ENCODE assay signal across 8 cellular contexts in the genomic region with DNA sequence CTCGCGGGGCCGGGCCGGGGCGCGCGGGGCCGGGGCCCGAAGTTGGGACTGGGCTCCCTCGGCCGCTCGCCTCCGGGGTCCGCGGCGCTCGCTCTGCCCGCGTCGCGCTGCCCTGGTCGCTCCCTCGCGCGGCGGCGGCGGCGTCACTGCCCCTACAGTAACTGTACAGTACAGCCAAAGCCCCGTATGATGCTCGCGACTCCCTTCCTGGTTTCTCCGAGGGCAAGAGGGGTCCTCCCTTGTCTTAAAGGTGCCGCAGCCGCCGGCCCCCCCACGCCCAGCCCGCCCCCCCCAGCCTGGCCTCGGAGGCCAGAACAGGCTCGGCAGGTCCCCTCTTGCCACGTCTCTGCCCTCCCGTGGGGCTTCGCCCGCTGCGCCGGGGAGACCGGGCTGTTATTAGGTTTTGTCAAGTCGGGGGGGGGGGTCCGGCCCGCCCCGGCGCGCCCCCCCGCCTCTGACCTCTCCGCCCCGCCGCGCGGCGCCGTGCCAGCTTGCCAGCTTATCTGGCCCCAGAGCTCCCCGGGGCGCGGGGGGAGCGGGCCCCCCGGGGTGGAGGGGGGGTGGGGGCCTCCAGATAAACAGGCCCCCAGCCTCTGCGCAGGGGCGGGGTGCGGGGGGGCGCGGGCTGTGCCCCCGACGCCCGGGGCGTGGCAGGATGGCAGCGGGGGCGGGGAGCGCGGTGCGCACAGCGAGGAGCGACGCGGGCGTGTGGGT. TPM values are rescaled to one million over a fixed set of nuclear protein-coding genes. Genes with fewer than 3 reads are reported as not detected.
DNase-seq lines count a peak whose midpoint lies in the region; ATAC-seq and TF ChIP-seq lines count a peak whose summit lies in the region.

A gene (minus strand): TSS at position 218 of the 714 bp plus-strand sequence. CDS start 11,667 bp downstream, outside the sequence.

- H3K23ac ChIP-seq in mesendoderm (ENCODE audit: low read length), result no peak within 1 kb of the TSS

- H3K27me3 ChIP-seq in NT2/D1 (ENCODE audit: insufficient read depth, insufficient read length), result peaks cover 28% of the 10 kb centered on the region
- H3K27me3 ChIP-seq in endodermal cell (ENCODE audit: control insufficient read depth, insufficient read depth, low read length, poor library complexity, severe bottlenecking), result peaks cover 26% of the 10 kb centered on the region
- peaks cover 6% of the 10 kb centered on the region for H3K27me3 ChIP-seq in mesendoderm (ENCODE audit: insufficient read depth, low read length, poor library complexity)

- peak within 1 kb of the TSS; percentile 43 for H3K4me2 ChIP-seq in mesendoderm (ENCODE audit: low read length)

- H3K27ac Mint-ChIP-seq in endodermal cell, result no peak within 1 kb of the TSS

- peak within 1 kb of the TSS; percentile 55 for H3K4me3 Mint-ChIP-seq in endodermal cell

- peak within 1 kb of the TSS; percentile 86 for H3K9ac ChIP-seq in NT2/D1 (ENCODE audit: insufficient read length, low read depth)
- no peak within 1 kb of the TSS for H3K9ac ChIP-seq in endodermal cell (ENCODE audit: extremely low read depth, low read length, poor library complexity, severe bottlenecking)
- peak within 1 kb of the TSS; percentile 68 for H3K9ac ChIP-seq in mesendoderm (ENCODE audit: low read length)

- peak within 1 kb of the TSS; percentile 90 for H3K4ac ChIP-seq in mesendoderm (ENCODE audit: low read depth, low read length)

- peaks cover 5% of the 10 kb centered on the region for H3K79me1 ChIP-seq in mesendoderm (ENCODE audit: low read length)

- peaks cover 20% of the 10 kb centered on the region for H3K27me3 Mint-ChIP-seq in endodermal cell (ENCODE audit: insufficient read depth)

- H4K8ac ChIP-seq in mesendoderm (ENCODE audit: low read depth, low read length), result peak within 1 kb of the TSS; percentile 57

- peaks cover 2% of the 10 kb centered on the region for H3K36me3 Mint-ChIP-seq in endodermal cell (ENCODE audit: low read depth)

- H3K18ac ChIP-seq in mesendoderm (ENCODE audit: low read length), result peak within 1 kb of the TSS; percentile 99

- no peak for ATAC-seq in HG03135 (IDR thresholded peaks at IDR 0.05; ENCODE audit: unreplicated experiment)

- H3K27ac ChIP-seq in endodermal cell (ENCODE audit: low read depth, low read length) (no peak within 1 kb of the TSS), mesendoderm (ENCODE audit: low read depth, low read length) (no peak within 1 kb of the TSS)

- WGBS in endodermal cell (ENCODE audit: insufficient coverage in 1 of 2, insufficient read length in 1 of 2), 2 experiments, result 0% methylated on average over 9 to 71 of the region's 85 CpGs
- no CpG with 5 or more reads among the region's 85 CpGs for WGBS in mesendoderm (ENCODE audit: extremely low coverage, insufficient coverage, low lambda C conversion rate)

- H3K4me1 Mint-ChIP-seq in endodermal cell, result peaks cover 3% of the 10 kb centered on the region

- DNase-seq in Ammon's horn (ENCODE audit: low spot score) (peak; percentile 78), HFF-Myc (ENCODE audit: extremely low read depth, low read depth) (no peak), NT2/D1 (ENCODE audit: low read depth, low spot score) (no peak), endodermal cell (peak; percentile 83), mesendoderm (peak; percentile 63)
- peak; percentile 82 for DNase-seq in activated CD8-positive, alpha-beta memory T cell treated with anti-CD3 and anti-CD28 coated beads, Interleukin-2, amount 50 U/mL, for 4 hours
- DNase-seq in stimulated activated CD8-positive, alpha-beta memory T cell treated with anti-CD3 and anti-CD28 coated beads, Interleukin-15, amount 100 ng/mL, for 4 hours (ENCODE audit: low read depth in 2 of 2), result peak; percentile 57 to 68

- peaks cover 33% of the 10 kb centered on the region for H3K79me2 ChIP-seq in mesendoderm (ENCODE audit: control insufficient read depth, insufficient read depth, low read length)

- H2BK120ac ChIP-seq in mesendoderm (ENCODE audit: low read depth, low read length), result peak within 1 kb of the TSS; percentile 62

- H2BK5ac ChIP-seq in mesendoderm (ENCODE audit: low read length), result no peak within 1 kb of the TSS

- H2BK15ac ChIP-seq in mesendoderm (replicated peaks; ENCODE audit: low read depth), result no peak within 1 kb of the TSS

- H3K56ac ChIP-seq in mesendoderm (ENCODE audit: low read length), result peak within 1 kb of the TSS; percentile 87

- no peak within 1 kb of the TSS for H4K5ac ChIP-seq in mesendoderm (ENCODE audit: low read length)

- H3K4me1 ChIP-seq in NT2/D1 (ENCODE audit: insufficient read depth, insufficient read length) (peaks cover 19% of the 10 kb centered on the region), endodermal cell (ENCODE audit: control insufficient read depth, insufficient read depth, low read length) (no peaks in the 10 kb centered on the region), mesendoderm (ENCODE audit: control insufficient read depth, low read depth, low read length) (no peaks in the 10 kb centered on the region)

- H3K9me3 ChIP-seq in NT2/D1 (ENCODE audit: insufficient read depth, low read length), result no peaks in the 10 kb centered on the region
- H3K9me3 ChIP-seq in endodermal cell (ENCODE audit: control insufficient read depth, low read length), result no peaks in the 10 kb centered on the region

- TF ChIP-seq CTCF in HFF-Myc (IDR thresholded peaks at IDR 0.05; ENCODE audit: low read depth, low read length, missing control alignments), result no peak
- TF ChIP-seq CTCF in endodermal cell (conservative IDR thresholded peaks at IDR 0.05), result no peak

- no peak within 1 kb of the TSS for H2AK5ac ChIP-seq in mesendoderm (ENCODE audit: low read length)

- H3K36me3 ChIP-seq in NT2/D1 (ENCODE audit: insufficient read depth, insufficient read length, low read length), result peaks cover 19% of the 10 kb centered on the region
- peaks cover 10% of the 10 kb centered on the region for H3K36me3 ChIP-seq in endodermal cell (ENCODE audit: control insufficient read depth, insufficient read depth, low read length)
- peaks cover 1% of the 10 kb centered on the region for H3K36me3 ChIP-seq in mesendoderm (ENCODE audit: control insufficient read depth, insufficient read depth, low read length)

- H3K4me3 ChIP-seq in HFF-Myc (replicated peaks; ENCODE audit: low read depth, low read length) (peak within 1 kb of the TSS; percentile 64), NT2/D1 (ENCODE audit: insufficient read length, low read depth) (peak within 1 kb of the TSS; percentile 60), endodermal cell (ENCODE audit: low read length) (peak within 1 kb of the TSS; percentile 56), mesendoderm (ENCODE audit: low read length) (peak within 1 kb of the TSS; percentile 41)

- no peaks in the 10 kb centered on the region for H3K9me3 Mint-ChIP-seq in endodermal cell

RNA-seq across cellular contexts. Expression of the gene that starts here (rescaled TPM):
- 10 to 100 TPM; 19.2 to 22.1 TPM for total RNA-seq in endodermal cell
- polyA plus RNA-seq in endodermal cell (2013, experiment 1 of 2), result 7.5 TPM
- polyA plus RNA-seq in endodermal cell (2013, experiment 2 of 2), result 7.2 TPM
- polyA plus RNA-seq in mesendoderm (2013, experiment 1 of 2), result 8.8 TPM
- polyA plus RNA-seq in mesendoderm (2013, experiment 2 of 2), result 8.8 TPM

Comparison
In these comparisons a context has a peak if more than half of its experiments do, and no peak if none do; other contexts are left out.
1. DNase-seq: peak in Ammon's horn (single experiment), activated CD8-positive, alpha-beta memory T cell treated with anti-CD3 and anti-CD28 coated beads, Interleukin-2, amount 50 U/mL, for 4 hours (single experiment), endodermal cell (single experiment), mesendoderm (single experiment) and stimulated activated CD8-positive, alpha-beta memory T cell treated with anti-CD3 and anti-CD28 coated beads, Interleukin-15, amount 100 ng/mL, for 4 hours (2 of 2); none in HFF-Myc (single experiment) and NT2/D1 (single experiment).
2. Peak in every context shown above with its lines, with median percentiles within 50 percentile points of each other: H3K4me3 ChIP-seq.